In the genomic region with DNA sequence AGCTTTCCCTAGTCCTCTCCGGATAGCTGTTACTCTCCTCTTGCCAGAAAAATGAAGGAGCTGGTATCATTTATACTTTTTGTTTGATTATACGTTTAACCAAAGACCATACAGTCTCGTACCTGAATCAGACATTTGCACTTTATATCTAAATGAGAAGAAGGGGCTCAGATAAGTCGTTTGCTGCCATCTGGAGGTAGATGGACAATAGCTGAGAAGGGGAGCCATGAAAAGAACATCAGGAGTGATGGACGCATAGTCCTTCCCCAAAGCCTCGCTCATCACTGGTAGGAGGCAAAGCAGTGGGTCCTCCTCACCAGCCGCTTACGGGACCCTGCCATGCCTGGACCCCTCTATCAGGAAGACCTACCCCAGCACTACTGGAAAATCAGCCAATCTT, we compare ENCODE assay signal across 17 cellular contexts. TPM values are rescaled to one million over a fixed set of nuclear protein-coding genes. Genes with fewer than 3 reads are reported as not detected.
DNase-seq lines count a peak whose midpoint lies in the region; ATAC-seq and TF ChIP-seq lines count a peak whose summit lies in the region.
"Had no signal": no experiment of that assay in that cellular context is flagged by ENCODE, and none has a peak within 500 bp of the region (broad histone marks: within the 10 kb centered on the region; RNA-seq: fewer than 3 reads in every experiment).

No MANE protein-coding gene starts in this region.

- H3K4me1 Mint-ChIP-seq in neural progenitor cell, result peaks cover 3% of the 10 kb centered on the region

- H3F3A ChIP-seq in neural progenitor cell (ENCODE audit: low read depth), result no peaks in the 10 kb centered on the region

- peaks cover 8% of the 10 kb centered on the region for H3K36me3 ChIP-seq in neural progenitor cell

- H3K36me3 Mint-ChIP-seq in neural progenitor cell, result peaks cover 29% of the 10 kb centered on the region

- no peak for ATAC-seq in GM21786 (IDR thresholded peaks at IDR 0.05; ENCODE audit: unreplicated experiment)
- ATAC-seq: activated CD8-positive, alpha-beta T cell treated with anti-CD3 and anti-CD28 coated beads, Interleukin-2, amount 10 ng/mL, durations not matched to agents 7 days and 5 days; esophagus mucosa; heart left ventricle had no signal

- H3K27ac ChIP-seq in VCaP, result no peak overlapping the region
- no peak overlapping the region for H3K27ac ChIP-seq in neural progenitor cell
- H3K27ac ChIP-seq: heart left ventricle, tibial artery had no signal

- H3K27me3 Mint-ChIP-seq in neural progenitor cell (ENCODE audit: insufficient read depth, low read depth), result peaks cover 2% of the 10 kb centered on the region

- no peaks in the 10 kb centered on the region for H3K79me2 ChIP-seq in neural progenitor cell (ENCODE audit: low read depth)

- H3K4me2 ChIP-seq in neural progenitor cell, result no peak overlapping the region

- DNase-seq in NCI-H82 (lab: John Stamatoyannopoulos, UW), result peak; percentile 31
- DNase-seq in NCI-H82 treated with DMSO at 0.1 percent for 48 hours (lab: John Stamatoyannopoulos, UW; ENCODE audit: unreplicated experiment), result no peak
- no peak for DNase-seq in LNCaP clone FGC (ENCODE audit: low read depth)
- no peak for DNase-seq in neural progenitor cell (ENCODE audit: low spot score)
- DNase-seq in NCI-H2196 (lab: John Stamatoyannopoulos, UW; ENCODE audit: unreplicated experiment), result no peak
- no peak for DNase-seq in NCI-H1417 (lab: John Stamatoyannopoulos, UW)
- DNase-seq: activated CD8-positive, alpha-beta T cell treated with anti-CD3 and anti-CD28 coated beads, Interleukin-2, amount 10 ng/mL, durations not matched to agents 7 days and 5 days; activated effector memory CD4-positive, alpha-beta T cell treated with anti-CD3 and anti-CD28 coated beads, Interleukin-2, amount 50 U/mL, for 16 hours; heart left ventricle; NCI-H2107; SIG-M5; stimulated activated CD4-positive, alpha-beta T cell treated with anti-CD3 and anti-CD28 coated beads, Interleukin-4, amount 100 ng/mL, for 24 hours; T1000; tibial artery had no signal

- no peak overlapping the region for H2AFZ ChIP-seq in neural progenitor cell (replicated peaks)

- no peaks in the 10 kb centered on the region for H3K9me3 Mint-ChIP-seq in neural progenitor cell

- no peaks in the 10 kb centered on the region for H3K4me1 ChIP-seq in neural progenitor cell
- H3K4me1 ChIP-seq: tibial artery had no signal

- no peak overlapping the region for H3K4me3 Mint-ChIP-seq in neural progenitor cell
- H3K4me3 Mint-ChIP-seq: activated CD8-positive, alpha-beta T cell treated with anti-CD3 and anti-CD28 coated beads, Interleukin-2, amount 10 ng/mL, durations not matched to agents 7 days and 5 days had no signal

- no peak overlapping the region for H3K27ac Mint-ChIP-seq in neural progenitor cell
- H3K27ac Mint-ChIP-seq: activated CD8-positive, alpha-beta T cell treated with anti-CD3 and anti-CD28 coated beads, Interleukin-2, amount 10 ng/mL, durations not matched to agents 7 days and 5 days had no signal

- TF ChIP-seq CTCF in LNCaP clone FGC (IDR thresholded peaks at IDR 0.05; ENCODE audit: control insufficient read depth, extremely low read depth, insufficient read depth) (peak; percentile 28), VCaP (conservative IDR thresholded peaks at IDR 0.05) (peak; percentile 54), neural progenitor cell (IDR thresholded peaks at IDR 0.05) (peak; percentile 24)

- H3K27me3 ChIP-seq in neural progenitor cell, result no peaks in the 10 kb centered on the region
- H3K27me3 ChIP-seq: heart left ventricle, tibial artery had no signal

- no peaks in the 10 kb centered on the region for H3K9me3 ChIP-seq in neural progenitor cell (ENCODE audit: low read depth)
- H3K9me3 ChIP-seq: heart left ventricle, tibial artery had no signal

- H3K9ac ChIP-seq in neural progenitor cell, result no peak overlapping the region

- H3K4me3 ChIP-seq in LNCaP clone FGC (ENCODE audit: low read depth, low read length) (no peak overlapping the region), neural progenitor cell (no peak overlapping the region)
- H3K4me3 ChIP-seq: heart left ventricle, tibial artery had no signal

- no peaks in the 10 kb centered on the region for H4K20me1 ChIP-seq in neural progenitor cell (ENCODE audit: low read depth)

RNA-seq across cellular contexts. Expression of a gene that starts 45.4 kb away (rescaled TPM):
- total RNA-seq in neural progenitor cell (ENCODE audit: low replicate concordance), result 27.3 and 51.9 TPM in 2 replicates
